ENCODE assay signal across 16 cellular contexts in genomic region chr9:1267141-1267570, GRCh38.
A peak's percentile ranks its signal among the peaks of the same experiment; 100 is the strongest.
DNase-seq lines count a peak whose midpoint lies in the region; ATAC-seq and TF ChIP-seq lines count a peak whose summit lies in the region.
"Had no signal": no experiment of that assay in that cellular context is flagged by ENCODE, and none has a peak within 500 bp of the region (broad histone marks: within the 10 kb centered on the region; RNA-seq: fewer than 3 reads in every experiment).

No MANE protein-coding gene starts in this region.

- POLR2A ChIA-PET in activated CD4-positive, alpha-beta T cell treated with anti-CD3 and anti-CD28 coated beads for 36 hours (lab: Charles Lee), result no interaction called here

- H3K27me3 Mint-ChIP-seq in activated CD4-positive, alpha-beta T cell treated with anti-CD3 and anti-CD28 coated beads for 36 hours, result peaks cover 7% of the 10 kb centered on the region
- peaks cover 0 to 1% (median 0%) of the 10 kb centered on the region in 3 donors for H3K27me3 Mint-ChIP-seq in CD14-positive monocyte (ENCODE audit: low read depth in 3 of 3)

- no peaks in the 10 kb centered on the region for H3K36me3 ChIP-seq in effector memory CD4-positive, alpha-beta T cell (ENCODE audit: control insufficient read depth, insufficient read depth, low read length)
- no peaks in the 10 kb centered on the region for H3K36me3 ChIP-seq in esophagus squamous epithelium
- H3K36me3 ChIP-seq: MG63 had no signal

- CTCF ChIA-PET in activated CD4-positive, alpha-beta T cell treated with anti-CD3 and anti-CD28 coated beads for 36 hours (lab: Charles Lee), result no interaction called here

- TF ChIP-seq CTCF in epithelial cell of esophagus (IDR thresholded peaks at IDR 0.05; ENCODE audit: insufficient read depth, low read depth, low read length, missing control alignments) (no peak), CD14-positive monocyte (IDR thresholded peaks at IDR 0.05) (no peak), esophagus squamous epithelium (IDR thresholded peaks at IDR 0.05) (no peak)

- peak; percentile 47 for DNase-seq in epithelial cell of esophagus (ENCODE audit: low read depth)
- no peak for DNase-seq in activated CD4-positive, alpha-beta T cell treated with anti-CD3 and anti-CD28 coated beads for 36 hours
- no peak for DNase-seq in CD14-positive monocyte (ENCODE audit: low spot score)
- DNase-seq in effector memory CD4-positive, alpha-beta T cell, result no peak
- no peak for DNase-seq in esophagus squamous epithelium (lab: John Stamatoyannopoulos, UW)
- DNase-seq: activated CD4-positive, alpha-beta T cell treated with anti-CD3 and anti-CD28 coated beads for 4 hours; activated gamma-delta T cell treated with Interleukin-2 at 50 U/mL for 16 hours; central memory CD4-positive, alpha-beta T cell; islet precursor cell; NCI-H526; nephron progenitor cell; stimulated activated CD8-positive, alpha-beta memory T cell treated with anti-CD3 and anti-CD28 coated beads, Interleukin-4, amount 100 ng/mL, for 48 hours had no signal

- H3K36me3 Mint-ChIP-seq in activated CD4-positive, alpha-beta T cell treated with anti-CD3 and anti-CD28 coated beads for 36 hours (ENCODE audit: low read depth), result no peaks in the 10 kb centered on the region
- no peaks in the 10 kb centered on the region for H3K36me3 Mint-ChIP-seq in CD14-positive monocyte

- 67 to 77% methylated on average over 2 to 3 of the region's 3 CpGs for WGBS in esophagus squamous epithelium, 2 donors

- H3K4me1 Mint-ChIP-seq in activated CD4-positive, alpha-beta T cell treated with anti-CD3 and anti-CD28 coated beads for 36 hours, result no peaks in the 10 kb centered on the region
- no peaks in the 10 kb centered on the region for H3K4me1 Mint-ChIP-seq in CD14-positive monocyte
- H3K4me1 Mint-ChIP-seq: nephron progenitor cell had no signal

- no peak overlapping the region for H3K27ac ChIP-seq in effector memory CD4-positive, alpha-beta T cell (ENCODE audit: insufficient read depth, low read length, poor library complexity, severe bottlenecking)
- no peak overlapping the region for H3K27ac ChIP-seq in esophagus squamous epithelium

- H3K4me3 ChIP-seq in epithelial cell of esophagus (ENCODE audit: low read length) (no peak overlapping the region), esophagus squamous epithelium (no peak overlapping the region)
- no peak overlapping the region for H3K4me3 ChIP-seq in effector memory CD4-positive, alpha-beta T cell (ENCODE audit: insufficient read depth, low read depth, low read length, poor library complexity, severe bottlenecking)
- H3K4me3 ChIP-seq: MG63 had no signal

- H3K27ac Mint-ChIP-seq in activated CD4-positive, alpha-beta T cell treated with anti-CD3 and anti-CD28 coated beads for 36 hours, result no peak overlapping the region
- H3K27ac Mint-ChIP-seq in CD14-positive monocyte, result peak overlapping the region in 1 of 7 donors; percentile 54
- H3K27ac Mint-ChIP-seq: nephron progenitor cell had no signal

- H3K27me3 ChIP-seq in effector memory CD4-positive, alpha-beta T cell (replicated peaks; ENCODE audit: control insufficient read depth, insufficient read depth, low read length, poor library complexity, severe bottlenecking), result no peaks in the 10 kb centered on the region
- H3K27me3 ChIP-seq in esophagus squamous epithelium, result no peaks in the 10 kb centered on the region
- H3K27me3 ChIP-seq: MG63 had no signal

- ATAC-seq in GM18873 (IDR thresholded peaks at IDR 0.05; ENCODE audit: low FRiP score, unreplicated experiment) (peak; percentile 73), GM21529 (IDR thresholded peaks at IDR 0.05; ENCODE audit: unreplicated experiment) (peak; percentile 92), HG03159 (IDR thresholded peaks at IDR 0.05; ENCODE audit: unreplicated experiment) (peak; percentile 68)
- no peak for ATAC-seq in activated CD4-positive, alpha-beta T cell treated with anti-CD3 and anti-CD28 coated beads for 36 hours

- intact Hi-C loops in activated CD4-positive, alpha-beta T cell treated with anti-CD3 and anti-CD28 coated beads for 36 hours (cut with DNase I, micrococcal nuclease), result no loop called here
- intact Hi-C loops in CD14-positive monocyte (cut with micrococcal nuclease), result no loop called here
- intact Hi-C loops in esophagus squamous epithelium (cut with DNase I), result no loop called here

- no peaks in the 10 kb centered on the region for H3K4me1 ChIP-seq in effector memory CD4-positive, alpha-beta T cell (ENCODE audit: control insufficient read depth, insufficient read depth, low read length, poor library complexity, severe bottlenecking)
- H3K4me1 ChIP-seq in esophagus squamous epithelium, result no peaks in the 10 kb centered on the region

- H3K9me3 Mint-ChIP-seq in activated CD4-positive, alpha-beta T cell treated with anti-CD3 and anti-CD28 coated beads for 36 hours (ENCODE audit: low read depth), result no peaks in the 10 kb centered on the region
- H3K9me3 Mint-ChIP-seq in CD14-positive monocyte, result peaks cover 0 to 11% (median 2%) of the 10 kb centered on the region in 7 donors

- no peak overlapping the region for H3K4me3 Mint-ChIP-seq in activated CD4-positive, alpha-beta T cell treated with anti-CD3 and anti-CD28 coated beads for 36 hours
- no peak overlapping the region for H3K4me3 Mint-ChIP-seq in CD14-positive monocyte
- H3K4me3 Mint-ChIP-seq: nephron progenitor cell had no signal

- H3K9me3 ChIP-seq in effector memory CD4-positive, alpha-beta T cell (ENCODE audit: control insufficient read depth, low read length), result no peaks in the 10 kb centered on the region
- no peaks in the 10 kb centered on the region for H3K9me3 ChIP-seq in esophagus squamous epithelium
- H3K9me3 ChIP-seq: MG63 had no signal

- TF ChIP-seq POLR2A in esophagus squamous epithelium (IDR thresholded peaks at IDR 0.05), result no peak
